ENCODE assay signal across 19 cellular contexts in genomic region chr14:94389731-94390371, GRCh38. TPM values are rescaled to one million over a fixed set of nuclear protein-coding genes. Genes with fewer than 3 reads are reported as not detected.
DNase-seq lines count a peak whose midpoint lies in the region; ATAC-seq and TF ChIP-seq lines count a peak whose summit lies in the region.
"Had no signal": no experiment of that assay in that cellular context is flagged by ENCODE, and none has a peak within 500 bp of the region (broad histone marks: within the 10 kb centered on the region; RNA-seq: fewer than 3 reads in every experiment).

No MANE protein-coding gene starts in this region.

- peak overlapping the region; percentile 91 for H3K27ac Mint-ChIP-seq in CD4-positive, alpha-beta T cell
- H3K27ac Mint-ChIP-seq in activated T-helper 2 cell treated with anti-CD3 and anti-CD28 coated beads, Interferon-gamma antibody, Interleukin-2, Interleukin-4, amounts not matched to agents 10 μg/mL and 5 μg/mL and 100 μg/mL, durations not matched to agents 14 hours and 24 hours and 36 hours, result no peak overlapping the region
- H3K27ac Mint-ChIP-seq: activated naive CD4-positive, alpha-beta T cell treated with anti-CD3 and anti-CD28 coated beads, Interleukin-2, amount 50 U/mL, for 24 hours; natural killer cell treated with Interleukin-12 subunit alpha and Interleukin-12 subunit beta and Interleukin-15 and Interleukin-18, amount 100 ng/mL, for 72 hours; stimulated activated naive B cell treated with anti-CD40 and anti-IgM and Interleukin-4, amounts not matched to agents 10 μg/mL and 1 μg/mL and 100 μg/mL, for 72 hours had no signal

- DNase-seq in CD4-positive, alpha-beta T cell, result no peak
- DNase-seq in RWPE2 (ENCODE audit: low spot score) (no peak), epithelial cell of proximal tubule (ENCODE audit: low read depth) (no peak), sciatic nerve (ENCODE audit: low spot score) (no peak), epidermal melanocyte (ENCODE audit: insufficient read length, low spot score) (no peak)
- no peak for DNase-seq in activated T-helper 2 cell treated with anti-CD3 and anti-CD28 coated beads, Interferon-gamma antibody, Interleukin-2, Interleukin-4, amounts not matched to agents 10 μg/mL and 5 μg/mL and 100 μg/mL, durations not matched to agents 14 hours and 24 hours and 36 hours (ENCODE audit: low spot score)
- DNase-seq: activated CD4-positive, alpha-beta T cell treated with anti-CD3 and anti-CD28 coated beads for 1 hour; NCI-H1930; NCI-H524; SJCRH30; stimulated activated CD4-positive, alpha-beta T cell treated with anti-CD3 and anti-CD28 coated beads, Interleukin-15, amount 100 ng/mL, for 24 hours; stimulated activated naive B cell treated with anti-CD40 and anti-IgM and Interleukin-4, amounts not matched to agents 10 μg/mL and 1 μg/mL and 100 μg/mL, for 72 hours had no signal

- no peaks in the 10 kb centered on the region for H3K36me3 ChIP-seq in RWPE2 (ENCODE audit: low read depth)
- H3K36me3 ChIP-seq in rectal smooth muscle tissue (ENCODE audit: control insufficient read depth, insufficient read depth, low read length), result no peaks in the 10 kb centered on the region
- H3K36me3 ChIP-seq: prostate gland, SJCRH30 had no signal

- H3K9me3 ChIP-seq in CD4-positive, alpha-beta T cell (ENCODE audit: control insufficient read depth, low read length), result no peaks in the 10 kb centered on the region
- H3K9me3 ChIP-seq in RWPE2 (ENCODE audit: severe bottlenecking), result no peaks in the 10 kb centered on the region
- H3K9me3 ChIP-seq: prostate gland, SJCRH30 had no signal

- H3K27ac ChIP-seq in CD4-positive, alpha-beta T cell (ENCODE audit: low read depth, low read length), result no peak overlapping the region
- peak overlapping the region; percentile 71 for H3K27ac ChIP-seq in RWPE2 (ENCODE audit: poor library complexity, severe bottlenecking)
- no peak overlapping the region for H3K27ac ChIP-seq in rectal smooth muscle tissue (ENCODE audit: low read depth, low read length)
- H3K27ac ChIP-seq: prostate gland, SJCRH30 had no signal

- TF ChIP-seq CTCF in CD4-positive, alpha-beta T cell (IDR thresholded peaks at IDR 0.05), result no peak
- TF ChIP-seq CTCF in RWPE2 (IDR thresholded peaks at IDR 0.05; ENCODE audit: poor library complexity, severe bottlenecking), result no peak
- TF ChIP-seq CTCF in epithelial cell of proximal tubule (conservative IDR thresholded peaks at IDR 0.05; ENCODE audit: low read depth, low read length), result no peak

- H3K27me3 ChIP-seq in CD4-positive, alpha-beta T cell (ENCODE audit: control insufficient read depth, insufficient read depth, low read length), result no peaks in the 10 kb centered on the region
- H3K27me3 ChIP-seq in RWPE2 (ENCODE audit: insufficient read depth, poor library complexity, severe bottlenecking) (no peaks in the 10 kb centered on the region), rectal smooth muscle tissue (ENCODE audit: control insufficient read depth, insufficient read depth, low read length) (no peaks in the 10 kb centered on the region)

- H3K9ac ChIP-seq in rectal smooth muscle tissue (ENCODE audit: low read length), result no peak overlapping the region

- no peaks in the 10 kb centered on the region for H3K36me3 Mint-ChIP-seq in CD4-positive, alpha-beta T cell (ENCODE audit: low read depth)
- H3K36me3 Mint-ChIP-seq in activated T-helper 2 cell treated with anti-CD3 and anti-CD28 coated beads, Interferon-gamma antibody, Interleukin-2, Interleukin-4, amounts not matched to agents 10 μg/mL and 5 μg/mL and 100 μg/mL, durations not matched to agents 14 hours and 24 hours and 36 hours (ENCODE audit: low read depth), result no peaks in the 10 kb centered on the region
- H3K36me3 Mint-ChIP-seq: activated naive CD4-positive, alpha-beta T cell treated with anti-CD3 and anti-CD28 coated beads, Interleukin-2, amount 50 U/mL, for 24 hours; natural killer cell treated with Interleukin-12 subunit alpha and Interleukin-12 subunit beta and Interleukin-15 and Interleukin-18, amount 100 ng/mL, for 72 hours; stimulated activated naive B cell treated with anti-CD40 and anti-IgM and Interleukin-4, amounts not matched to agents 10 μg/mL and 1 μg/mL and 100 μg/mL, for 72 hours had no signal

- intact Hi-C loops in CD4-positive, alpha-beta T cell (cut with DNase I, micrococcal nuclease), result no loop called here
- intact Hi-C loops in activated T-helper 2 cell treated with anti-CD3 and anti-CD28 coated beads, Interferon-gamma antibody, Interleukin-2, Interleukin-4, amounts not matched to agents 10 μg/mL and 5 μg/mL and 100 μg/mL, durations not matched to agents 14 hours and 24 hours and 36 hours (cut with micrococcal nuclease), result loop anchor here (10.0 kb wide), 2 partner anchors 215 to 415 kb away; partner anchors contain the start of genes ASB2 and PPP4R4
- intact Hi-C loops in sciatic nerve (cut with DNase I), result no loop called here

- no peaks in the 10 kb centered on the region for H3K27me3 Mint-ChIP-seq in CD4-positive, alpha-beta T cell
- H3K27me3 Mint-ChIP-seq in activated T-helper 2 cell treated with anti-CD3 and anti-CD28 coated beads, Interferon-gamma antibody, Interleukin-2, Interleukin-4, amounts not matched to agents 10 μg/mL and 5 μg/mL and 100 μg/mL, durations not matched to agents 14 hours and 24 hours and 36 hours (ENCODE audit: low read depth), result no peaks in the 10 kb centered on the region
- H3K27me3 Mint-ChIP-seq: activated naive CD4-positive, alpha-beta T cell treated with anti-CD3 and anti-CD28 coated beads, Interleukin-2, amount 50 U/mL, for 24 hours had no signal

- POLR2A ChIA-PET in CD4-positive, alpha-beta T cell (lab: Charles Lee), result interaction anchor here (1.1 kb wide), 1 partner anchor 44 kb away, joined by 3 read pairs; no protein-coding TSS in a partner anchor

- H3K4me3 ChIP-seq in RWPE2 (ENCODE audit: severe bottlenecking) (no peak overlapping the region), epithelial cell of proximal tubule (ENCODE audit: low read depth, low read length) (peak overlapping the region; percentile 35), rectal smooth muscle tissue (ENCODE audit: low read length) (peak overlapping the region; percentile 42)
- H3K4me3 ChIP-seq: GM12878, prostate gland, SJCRH30 had no signal

- no peaks in the 10 kb centered on the region for H3K9me3 Mint-ChIP-seq in CD4-positive, alpha-beta T cell
- no peaks in the 10 kb centered on the region for H3K9me3 Mint-ChIP-seq in activated T-helper 2 cell treated with anti-CD3 and anti-CD28 coated beads, Interferon-gamma antibody, Interleukin-2, Interleukin-4, amounts not matched to agents 10 μg/mL and 5 μg/mL and 100 μg/mL, durations not matched to agents 14 hours and 24 hours and 36 hours
- H3K9me3 Mint-ChIP-seq: activated naive CD4-positive, alpha-beta T cell treated with anti-CD3 and anti-CD28 coated beads, Interleukin-2, amount 50 U/mL, for 24 hours; natural killer cell treated with Interleukin-12 subunit alpha and Interleukin-12 subunit beta and Interleukin-15 and Interleukin-18, amount 100 ng/mL, for 72 hours; stimulated activated naive B cell treated with anti-CD40 and anti-IgM and Interleukin-4, amounts not matched to agents 10 μg/mL and 1 μg/mL and 100 μg/mL, for 72 hours had no signal

- peaks cover 48% of the 10 kb centered on the region for H3K4me1 Mint-ChIP-seq in CD4-positive, alpha-beta T cell (ENCODE audit: low read depth)
- peaks cover 41% of the 10 kb centered on the region for H3K4me1 Mint-ChIP-seq in activated T-helper 2 cell treated with anti-CD3 and anti-CD28 coated beads, Interferon-gamma antibody, Interleukin-2, Interleukin-4, amounts not matched to agents 10 μg/mL and 5 μg/mL and 100 μg/mL, durations not matched to agents 14 hours and 24 hours and 36 hours (ENCODE audit: low read depth)
- H3K4me1 Mint-ChIP-seq: stimulated activated naive B cell treated with anti-CD40 and anti-IgM and Interleukin-4, amounts not matched to agents 10 μg/mL and 1 μg/mL and 100 μg/mL, for 72 hours had no signal

- peaks cover 44% of the 10 kb centered on the region for H3K4me1 ChIP-seq in RWPE2 (ENCODE audit: insufficient read depth, poor library complexity, severe bottlenecking)
- no peaks in the 10 kb centered on the region for H3K4me1 ChIP-seq in rectal smooth muscle tissue (ENCODE audit: control insufficient read depth, insufficient read depth, low read length)
- H3K4me1 ChIP-seq: SJCRH30 had no signal

- H3K4me3 Mint-ChIP-seq in CD4-positive, alpha-beta T cell, result no peak overlapping the region
- H3K4me3 Mint-ChIP-seq in activated T-helper 2 cell treated with anti-CD3 and anti-CD28 coated beads, Interferon-gamma antibody, Interleukin-2, Interleukin-4, amounts not matched to agents 10 μg/mL and 5 μg/mL and 100 μg/mL, durations not matched to agents 14 hours and 24 hours and 36 hours (ENCODE audit: low read depth), result no peak overlapping the region
- H3K4me3 Mint-ChIP-seq: activated naive CD4-positive, alpha-beta T cell treated with anti-CD3 and anti-CD28 coated beads, Interleukin-2, amount 50 U/mL, for 24 hours; natural killer cell treated with Interleukin-12 subunit alpha and Interleukin-12 subunit beta and Interleukin-15 and Interleukin-18, amount 100 ng/mL, for 72 hours; stimulated activated naive B cell treated with anti-CD40 and anti-IgM and Interleukin-4, amounts not matched to agents 10 μg/mL and 1 μg/mL and 100 μg/mL, for 72 hours had no signal

- CTCF ChIA-PET in CD4-positive, alpha-beta T cell (lab: Charles Lee), result no interaction called here

- ATAC-seq in CD4-positive, alpha-beta T cell (ENCODE audit: poor library complexity), result no peak
- ATAC-seq in RWPE2 (ENCODE audit: low read depth) (no peak), sciatic nerve (no peak), HG02759 (IDR thresholded peaks at IDR 0.05; ENCODE audit: unreplicated experiment) (no peak)
- ATAC-seq: natural killer cell treated with Interleukin-12 subunit alpha and Interleukin-12 subunit beta and Interleukin-15 and Interleukin-18, amount 100 ng/mL, for 72 hours; stimulated activated naive B cell treated with anti-CD40 and anti-IgM and Interleukin-4, amounts not matched to agents 10 μg/mL and 1 μg/mL and 100 μg/mL, for 72 hours had no signal

RNA-seq across cellular contexts. Expression of gene SERPINA1, which starts 1.4 kb away (rescaled TPM):
- 1 to 10 TPM; 4.3 to 4.7 TPM for total RNA-seq in CD4-positive, alpha-beta T cell
- total RNA-seq in epithelial cell of proximal tubule (15.3 and 15.8 TPM in 2 replicates), sciatic nerve (28.5 TPM)
- total RNA-seq in activated T-helper 2 cell treated with anti-CD3 and anti-CD28 coated beads, Interferon-gamma antibody, Interleukin-2, Interleukin-4, amounts not matched to agents 10 μg/mL and 5 μg/mL and 100 μg/mL, durations not matched to agents 14 hours and 24 hours and 36 hours, result 1.1 and 1.3 TPM in 2 replicates
- total RNA-seq: SJCRH30 had no signal

RNA-seq across cellular contexts. Expression of gene SERPINA2, which starts 23.4 kb away (rescaled TPM):
- not detected for total RNA-seq in CD4-positive, alpha-beta T cell
- total RNA-seq in epithelial cell of proximal tubule, result not detected in 2 replicates
- not detected in 2 replicates for total RNA-seq in activated T-helper 2 cell treated with anti-CD3 and anti-CD28 coated beads, Interferon-gamma antibody, Interleukin-2, Interleukin-4, amounts not matched to agents 10 μg/mL and 5 μg/mL and 100 μg/mL, durations not matched to agents 14 hours and 24 hours and 36 hours
- not detected for total RNA-seq in sciatic nerve
- total RNA-seq: esophagus mucosa; GM12878; natural killer cell treated with Interleukin-12 subunit alpha and Interleukin-12 subunit beta and Interleukin-15 and Interleukin-18, amount 100 ng/mL, for 72 hours; prostate gland; SJCRH30 had no signal
